Comparison of ENCODE assay signal across 14 cellular contexts in genomic region chr5:172642926-172643325, GRCh38. TPM values are rescaled to one million over a fixed set of nuclear protein-coding genes. Genes with fewer than 3 reads are reported as not detected.
DNase-seq lines count a peak whose midpoint lies in the region; ATAC-seq and TF ChIP-seq lines count a peak whose summit lies in the region.
"Had no signal": no experiment of that assay in that cellular context is flagged by ENCODE, and none has a peak within 500 bp of the region (broad histone marks: within the 10 kb centered on the region; RNA-seq: fewer than 3 reads in every experiment).

No MANE protein-coding gene starts in this region.

- H3K9me3 ChIP-seq in lung (ENCODE audit: control insufficient read depth in 2 of 2, insufficient read depth in 1 of 2, low read length in 1 of 2) = no peaks in the 10 kb centered on the region

- H3K36me3 Mint-ChIP-seq in stimulated activated naive B cell treated with anti-CD40 and anti-IgM and Interleukin-4, amounts not matched to agents 10 μg/mL and 1 μg/mL and 100 μg/mL, for 72 hours = no peaks in the 10 kb centered on the region

- H3K4me1 Mint-ChIP-seq in stimulated activated naive B cell treated with anti-CD40 and anti-IgM and Interleukin-4, amounts not matched to agents 10 μg/mL and 1 μg/mL and 100 μg/mL, for 72 hours = peaks cover 18 to 32% of the 10 kb centered on the region in 2 donors
- H3K4me1 Mint-ChIP-seq: activated T-helper 17 cell treated with anti-CD3 and anti-CD28 coated beads, Interleukin-2, amount 50 U/mL, for 72 hours had no signal

- ATAC-seq in lung (ENCODE audit: insufficient read depth, low FRiP score) (no peak), HG02981 (IDR thresholded peaks at IDR 0.05; ENCODE audit: unreplicated experiment) (no peak), HG02571 (IDR thresholded peaks at IDR 0.05; ENCODE audit: unreplicated experiment) (no peak), HG02852 (IDR thresholded peaks at IDR 0.05; ENCODE audit: unreplicated experiment) (no peak)
- ATAC-seq in stimulated activated naive B cell treated with anti-CD40 and anti-IgM and Interleukin-4, amounts not matched to agents 10 μg/mL and 1 μg/mL and 100 μg/mL, for 72 hours (replicated peaks) = peak; percentile 27 to 51
- ATAC-seq: activated CD4-positive, CD25-positive, alpha-beta regulatory T cell treated with anti-CD3 and anti-CD28 coated beads, Interleukin-2, amount 50 U/mL, for 24 hours; activated T-helper 17 cell treated with anti-CD3 and anti-CD28 coated beads, Interleukin-2, amount 50 U/mL, for 72 hours had no signal

- WGBS in lung, 2 donors = 38 to 39% methylated on average over 8 of the region's 8 CpGs

- in situ Hi-C loops in KBM-7 (cut with MboI; ENCODE audit: low pct_unique_long_range_greater_than_20kb, low sequenced_read_pairs) = no loop called here

- DNase-seq in KBM-7 = peak; percentile 43
- no peak for DNase-seq in coronary artery (ENCODE audit: low spot score)
- no peak for DNase-seq in lung (ENCODE audit: low spot score)
- DNase-seq in stimulated activated naive B cell treated with anti-CD40 and anti-IgM and Interleukin-4, amounts not matched to agents 10 μg/mL and 1 μg/mL and 100 μg/mL, for 72 hours = no peak
- DNase-seq in NCI-H82 (lab: John Stamatoyannopoulos, UW) = no peak
- DNase-seq: NCI-H774 had no signal

- H3K4me3 ChIP-seq in coronary artery (peak overlapping the region; percentile 79), lung (peak overlapping the region; percentile 12)
- H3K4me3 ChIP-seq: SK-N-MC had no signal

- peaks cover 39 to 48% of the 10 kb centered on the region in 2 donors for H3K27me3 Mint-ChIP-seq in stimulated activated naive B cell treated with anti-CD40 and anti-IgM and Interleukin-4, amounts not matched to agents 10 μg/mL and 1 μg/mL and 100 μg/mL, for 72 hours

- no peak for TF ChIP-seq CTCF in coronary artery (IDR thresholded peaks at IDR 0.05)
- TF ChIP-seq CTCF in lung (IDR thresholded peaks at IDR 0.05; ENCODE audit: control extremely low read depth, extremely low read depth) = no peak

- no peak overlapping the region for H3K4me3 Mint-ChIP-seq in stimulated activated naive B cell treated with anti-CD40 and anti-IgM and Interleukin-4, amounts not matched to agents 10 μg/mL and 1 μg/mL and 100 μg/mL, for 72 hours

- peaks cover 0 to 17% of the 10 kb centered on the region in 2 donors for H3K4me1 ChIP-seq in lung (ENCODE audit: control insufficient read depth in 2 of 2, insufficient read depth in 2 of 2, low read length in 2 of 2)

- peak overlapping the region; percentile 62 to 89 for H3K27ac ChIP-seq in coronary artery
- H3K27ac ChIP-seq in lung (ENCODE audit: low read depth in 1 of 2, low read length in 1 of 2) = peak overlapping the region; percentile 52 to 90
- H3K27ac ChIP-seq: C4-2B, SK-N-MC had no signal

- H3K27ac Mint-ChIP-seq in stimulated activated naive B cell treated with anti-CD40 and anti-IgM and Interleukin-4, amounts not matched to agents 10 μg/mL and 1 μg/mL and 100 μg/mL, for 72 hours = no peak overlapping the region
- H3K27ac Mint-ChIP-seq: activated T-helper 17 cell treated with anti-CD3 and anti-CD28 coated beads, Interleukin-2, amount 50 U/mL, for 72 hours; IgD-negative memory B cell had no signal

- no peaks in the 10 kb centered on the region for H3K36me3 ChIP-seq in lung (ENCODE audit: control insufficient read depth in 2 of 2, insufficient read depth in 2 of 2, low read length in 2 of 2)

- no peaks in the 10 kb centered on the region for H3K9me3 Mint-ChIP-seq in stimulated activated naive B cell treated with anti-CD40 and anti-IgM and Interleukin-4, amounts not matched to agents 10 μg/mL and 1 μg/mL and 100 μg/mL, for 72 hours
- H3K9me3 Mint-ChIP-seq: activated T-helper 17 cell treated with anti-CD3 and anti-CD28 coated beads, Interleukin-2, amount 50 U/mL, for 72 hours had no signal

- H3K27me3 ChIP-seq in lung (ENCODE audit: control insufficient read depth, insufficient read depth) = no peaks in the 10 kb centered on the region

RNA-seq across cellular contexts. Expression of gene NEURL1B, which starts 1.9 kb away (rescaled TPM):
- total RNA-seq in lung = 10 to 100 TPM; 17.5 to 26.4 TPM
- polyA plus RNA-seq in lung = 1 to 10 TPM; 5.1 to 6.0 TPM
- polyA plus RNA-seq: IgD-negative memory B cell had no signal

Comparison
In these comparisons a context has a peak if more than half of its experiments do, and no peak if none do; other contexts are left out.
1. ATAC-seq: peak in stimulated activated naive B cell treated with anti-CD40 and anti-IgM and Interleukin-4, amounts not matched to agents 10 μg/mL and 1 μg/mL and 100 μg/mL, for 72 hours (2 of 2); none in lung (single experiment), HG02981 (single experiment), HG02571 (single experiment) and HG02852 (single experiment).